Comparison of ENCODE assay signal across 8 cellular contexts in the genomic region with DNA sequence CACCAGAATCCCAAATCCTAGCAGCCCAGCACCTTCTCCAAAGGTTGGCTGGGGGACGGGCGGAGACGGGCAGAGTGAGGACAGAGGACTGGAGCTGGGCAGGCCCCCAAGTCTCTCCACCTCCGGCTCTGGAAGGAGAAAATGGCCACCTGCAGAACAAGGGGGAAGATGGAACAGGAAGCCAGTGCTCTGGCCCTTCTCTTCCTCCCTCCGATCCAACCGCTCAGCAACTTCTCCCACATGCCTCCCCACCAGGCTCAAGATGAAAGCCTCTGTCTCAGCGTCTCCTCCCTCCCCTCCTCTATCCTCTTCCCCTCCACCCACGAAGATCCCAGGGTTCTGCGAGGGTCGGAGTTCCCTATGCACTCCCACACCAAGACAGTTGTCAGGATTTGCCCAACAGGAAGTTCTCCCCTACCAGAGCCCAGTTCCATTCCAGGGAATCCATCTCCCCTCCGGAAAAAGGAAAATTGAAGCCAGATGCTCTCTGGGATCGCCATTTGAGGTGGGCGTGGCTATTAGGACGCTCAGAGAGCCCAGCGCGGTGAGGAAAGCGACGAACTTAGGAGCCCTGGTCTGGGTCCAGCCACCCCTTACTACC. TPM values are rescaled to one million over a fixed set of nuclear protein-coding genes. Genes with fewer than 3 reads are reported as not detected.
A peak's percentile ranks its signal among the peaks of the same experiment; 100 is the strongest.
DNase-seq lines count a peak whose midpoint lies in the region; ATAC-seq and TF ChIP-seq lines count a peak whose summit lies in the region.

No MANE protein-coding gene starts in this region.

- H3K36me3 ChIP-seq in duodenal mucosa (ENCODE audit: control insufficient read depth in 1 of 2, insufficient read depth in 2 of 2, low read length in 2 of 2) (peaks cover 0 to 9% of the 10 kb centered on the region in 2 donors), lower lobe of right lung (peaks cover 5% of the 10 kb centered on the region), testis (ENCODE audit: low read depth, missing control alignments) (no peaks in the 10 kb centered on the region)

- TF ChIP-seq CTCF in lower lobe of right lung (IDR thresholded peaks at IDR 0.05): no peak
- TF ChIP-seq CTCF in testis (IDR thresholded peaks at IDR 0.05): no peak

- peak; percentile 53 to 64 for ATAC-seq in lower lobe of right lung
- ATAC-seq in HG03196 (IDR thresholded peaks at IDR 0.05; ENCODE audit: unreplicated experiment): no peak
- ATAC-seq in GM21737 (IDR thresholded peaks at IDR 0.05; ENCODE audit: unreplicated experiment): no peak

- intact Hi-C loops in lower lobe of right lung (cut with DNase I) (no loop called here), testis (cut with DNase I; ENCODE audit: low total_unique reads) (no loop called here)

- H3K27ac ChIP-seq in duodenal mucosa (ENCODE audit: low read depth, low read length) (no peak overlapping the region), lower lobe of right lung (peak overlapping the region; percentile 80), testis (peak overlapping the region; percentile 74 to 80)

- H3K9ac ChIP-seq in duodenal mucosa (ENCODE audit: low read depth in 1 of 2, low read length in 2 of 2): peak overlapping the region in 1 of 2 donors; percentile 51

- H3K4me3 ChIP-seq in duodenal mucosa (ENCODE audit: low read depth in 1 of 2, low read length in 2 of 2): peak overlapping the region; percentile 47 to 65
- peak overlapping the region; percentile 37 for H3K4me3 ChIP-seq in lower lobe of right lung
- peak overlapping the region; percentile 51 to 68 for H3K4me3 ChIP-seq in testis

- no peaks in the 10 kb centered on the region for H3K9me3 ChIP-seq in duodenal mucosa (ENCODE audit: control insufficient read depth in 1 of 2, low read length in 2 of 2)
- no peaks in the 10 kb centered on the region for H3K9me3 ChIP-seq in lower lobe of right lung
- H3K9me3 ChIP-seq in testis: no peaks in the 10 kb centered on the region

- WGBS in testis, 2 donors: 2 to 11% methylated on average over 9 to 18 of the region's 18 CpGs

- no peak for TF ChIP-seq POLR2A in testis (IDR thresholded peaks at IDR 0.05)

- peak; percentile 65 for DNase-seq in M059J (ENCODE audit: low read depth)
- DNase-seq in lower lobe of right lung: no peak
- peak; percentile 69 for DNase-seq in testis
- no peak for DNase-seq in activated CD4-positive, alpha-beta T cell treated with anti-CD3 and anti-CD28 coated beads, Interleukin-2, amount 50 U/mL, for 48 hours
- no peak for DNase-seq in KG1 (lab: John Stamatoyannopoulos, UW)

- H3K27me3 ChIP-seq in duodenal mucosa (ENCODE audit: control insufficient read depth in 1 of 2, insufficient read depth in 2 of 2, low read length in 2 of 2) (no peaks in the 10 kb centered on the region), lower lobe of right lung (ENCODE audit: low read depth) (no peaks in the 10 kb centered on the region), testis (no peaks in the 10 kb centered on the region)

- H3K4me1 ChIP-seq in duodenal mucosa (ENCODE audit: control insufficient read depth in 1 of 2, insufficient read depth in 2 of 2, low read length in 2 of 2): peaks cover 0 to 6% of the 10 kb centered on the region in 2 donors
- peaks cover 4% of the 10 kb centered on the region for H3K4me1 ChIP-seq in lower lobe of right lung
- peaks cover 4% of the 10 kb centered on the region for H3K4me1 ChIP-seq in testis

RNA-seq across cellular contexts. Expression of a gene that starts 20.0 kb away (rescaled TPM):
- 9.6 and 15.4 TPM in 2 replicates for total RNA-seq in M059J (2014; rRNA removed; shearing (Covaris generic))
- total RNA-seq in lower lobe of right lung: 110 TPM
- total RNA-seq in testis: 10 to 100 TPM; 36.9 to 42.9 TPM
- 38.0 TPM for polyA plus RNA-seq in testis (ENCODE audit: insufficient read depth, low read depth, low replicate concordance)

RNA-seq across cellular contexts. Expression of a gene that starts 40.2 kb away (rescaled TPM):
- 30.8 and 32.1 TPM in 2 replicates for total RNA-seq in M059J (2014; rRNA removed; shearing (Covaris generic))
- total RNA-seq in lower lobe of right lung: 26.2 TPM
- total RNA-seq in testis: 10 to 100 TPM; 41.5 to 46.3 TPM
- polyA plus RNA-seq in testis (ENCODE audit: insufficient read depth, low read depth, low replicate concordance): 34.0 TPM

Comparison
In these comparisons a context has a peak if more than half of its experiments do, and no peak if none do; other contexts are left out.
1. DNase-seq: peak in M059J (single experiment) and testis (single experiment); none in lower lobe of right lung (single experiment), activated CD4-positive, alpha-beta T cell treated with anti-CD3 and anti-CD28 coated beads, Interleukin-2, amount 50 U/mL, for 48 hours (0 of 2) and KG1 (single experiment).
2. ATAC-seq: peak in lower lobe of right lung (2 of 2); none in HG03196 (single experiment) and GM21737 (single experiment).
3. Peak in every context shown above with its lines, with median percentiles within 50 percentile points of each other: H3K4me3 ChIP-seq.